28 cellular contexts compared by ENCODE assay signal in genomic region chr1:9328201-9328600, GRCh38.
"Had no signal": no experiment of that assay in that cellular context is flagged by ENCODE, and none has a peak within 500 bp of the region (broad histone marks: within the 10 kb centered on the region; RNA-seq: fewer than 3 reads in every experiment).

No MANE protein-coding gene starts in this region.

- H3K36me3 Mint-ChIP-seq: naive B cell; stimulated activated effector memory CD8-positive, alpha-beta T cell treated with anti-CD3 and anti-CD28 coated beads, Interleukin-12 subunit alpha, Interleukin-12 subunit beta, amount 100 ng/mL, for 72 hours; type B pancreatic cell had no signal

- H3K4me2 ChIP-seq: hepatocyte, neural progenitor cell had no signal

- H3K27me3 Mint-ChIP-seq: naive B cell, type B pancreatic cell had no signal

- H3K36me3 ChIP-seq: gastrocnemius medialis, heart left ventricle, neural progenitor cell, prostate gland, right atrium auricular region, stomach had no signal

- H3K4me1 ChIP-seq: neural progenitor cell, prostate gland had no signal

- H3K9me3 Mint-ChIP-seq: effector memory CD8-positive, alpha-beta T cell; mesothelial cell of epicardium; naive B cell; nephron; neural progenitor cell; stimulated activated effector memory CD8-positive, alpha-beta T cell treated with anti-CD3 and anti-CD28 coated beads, Interleukin-12 subunit alpha, Interleukin-12 subunit beta, amount 100 ng/mL, for 72 hours; type B pancreatic cell had no signal

- H3K9me3 ChIP-seq: gastrocnemius medialis, heart left ventricle, mucosa of descending colon, prostate gland, right atrium auricular region, stomach, testis had no signal

- H3K4me3 ChIP-seq: coronary artery, gastrocnemius medialis, heart left ventricle, hepatocyte, mucosa of descending colon, neural progenitor cell, prostate gland, right atrium auricular region, stomach, testis had no signal

- H3K4me3 Mint-ChIP-seq: effector memory CD8-positive, alpha-beta T cell; mesothelial cell of epicardium; naive B cell; nephron; neural progenitor cell; stimulated activated effector memory CD8-positive, alpha-beta T cell treated with anti-CD3 and anti-CD28 coated beads, Interleukin-12 subunit alpha, Interleukin-12 subunit beta, amount 100 ng/mL, for 72 hours; type B pancreatic cell had no signal

- H3K27ac ChIP-seq: gastrocnemius medialis, hepatocyte, neural progenitor cell, prostate gland, right atrium auricular region, testis had no signal

- H2AFZ ChIP-seq: hepatocyte, neural progenitor cell had no signal

- FAIRE-seq: endometrium, kidney had no signal

- H3K27me3 ChIP-seq: gastrocnemius medialis, heart left ventricle, hepatocyte, neural progenitor cell, right atrium auricular region, stomach, testis had no signal

- H3K9ac ChIP-seq: neural progenitor cell had no signal

- ATAC-seq: effector memory CD8-positive, alpha-beta T cell; gastrocnemius medialis; heart left ventricle; left lobe of liver; sciatic nerve; stimulated activated effector memory CD8-positive, alpha-beta T cell treated with anti-CD3 and anti-CD28 coated beads, Interleukin-12 subunit alpha, Interleukin-12 subunit beta, amount 100 ng/mL, for 72 hours had no signal

- DNase-seq: dermis blood vessel endothelial cell; effector memory CD8-positive, alpha-beta T cell; erythroblast; foreskin fibroblast; gastrocnemius medialis; heart left ventricle; kidney; mesenchymal stem cell; naive B cell; stimulated activated CD4-positive, alpha-beta T cell treated with anti-CD3 and anti-CD28 coated beads, Interleukin-2, amount 100 ng/mL, for 24 hours; stimulated activated CD4-positive, alpha-beta T cell treated with anti-CD3 and anti-CD28 coated beads, Interleukin-4, amount 100 ng/mL, for 24 hours; stimulated activated naive CD4-positive, alpha-beta T cell treated with Interleukin-2 at 50 U/mL for 16 hours; stomach; substantia nigra; testis had no signal

- H3K27ac Mint-ChIP-seq: effector memory CD8-positive, alpha-beta T cell; mesothelial cell of epicardium; neural progenitor cell; stimulated activated effector memory CD8-positive, alpha-beta T cell treated with anti-CD3 and anti-CD28 coated beads, Interleukin-12 subunit alpha, Interleukin-12 subunit beta, amount 100 ng/mL, for 72 hours; type B pancreatic cell had no signal
